In genomic region chr2:222518570-222519381, GRCh38 we compare ENCODE assay signal across 10 cellular contexts.
A peak's percentile ranks its signal among the peaks of the same experiment; 100 is the strongest.
DNase-seq lines count a peak whose midpoint lies in the region; ATAC-seq and TF ChIP-seq lines count a peak whose summit lies in the region.
"Had no signal": no experiment of that assay in that cellular context is flagged by ENCODE, and none has a peak within 500 bp of the region (broad histone marks: within the 10 kb centered on the region; RNA-seq: fewer than 3 reads in every experiment).

No MANE protein-coding gene starts in this region.

- intact Hi-C loops in adrenal gland (cut with DNase I) (no loop called here), left ventricle myocardium superior (cut with micrococcal nuclease) (no loop called here), gastrocnemius medialis (cut with DNase I; ENCODE audit: low total_unique reads) (loop anchor here (5.0 kb wide), 1 partner anchor 49 kb away; no protein-coding TSS in a partner anchor), posterior cingulate gyrus (cut with DNase I) (no loop called here)

- H3K27me3 ChIP-seq in adrenal gland (no peaks in the 10 kb centered on the region), gastrocnemius medialis (no peaks in the 10 kb centered on the region)

- WGBS in adrenal gland, 4 donors, result 39 to 54% (median 46%) methylated on average over 8 of the region's 8 CpGs

- in situ Hi-C loops in gastrocnemius medialis (cut with MboI; ENCODE audit: low sequenced_read_pairs in 4 of 4), result no loop called here

- H3K9me3 ChIP-seq in adrenal gland (replicated peaks in 1 of 3) (no peaks in the 10 kb centered on the region), gastrocnemius medialis (no peaks in the 10 kb centered on the region)

- H3K36me3 ChIP-seq in adrenal gland (replicated peaks in 1 of 2) (no peaks in the 10 kb centered on the region), gastrocnemius medialis (no peaks in the 10 kb centered on the region)

- H3K4me1 ChIP-seq in adrenal gland (replicated peaks in 1 of 2) (peaks cover 0 to 8% of the 10 kb centered on the region in 2 donors), gastrocnemius medialis (peaks cover 10 to 14% of the 10 kb centered on the region in 2 donors)

- DNase-seq in H4 (ENCODE audit: low spot score) (peak; percentile 70), adrenal gland (peak in 4 of 7 donors; percentile 13 to 46 (median 30)), left ventricle myocardium superior (no peak), gastrocnemius medialis (peak; percentile 40 to 49), NCI-H748 treated with DMSO at 0.1 percent for 48 hours (lab: John Stamatoyannopoulos, UW) (no peak), posterior cingulate gyrus (no peak), middle frontal gyrus (ENCODE audit: extremely low spot score, low spot score) (no peak)
- DNase-seq: NCI-H1048, SHP77 treated with DMSO at 0.1 percent for 48 hours had no signal

- ATAC-seq in left ventricle myocardium superior (peak; percentile 80), gastrocnemius medialis (peak; percentile 90 to 93), HG03159 (IDR thresholded peaks at IDR 0.05; ENCODE audit: unreplicated experiment) (no peak)

- peak overlapping the region in 2 of 5 donors; percentile 14 to 56 for H3K27ac ChIP-seq in adrenal gland
- peak overlapping the region; percentile 43 to 73 (median 60) for H3K27ac ChIP-seq in gastrocnemius medialis

- TF ChIP-seq POLR2A in adrenal gland (IDR thresholded peaks at IDR 0.05), result no peak
- TF ChIP-seq POLR2A in gastrocnemius medialis (IDR thresholded peaks at IDR 0.05), result no peak

- TF ChIP-seq CTCF in adrenal gland (IDR thresholded peaks at IDR 0.05) (no peak), gastrocnemius medialis (IDR thresholded peaks at IDR 0.05 in 4 of 5, conservative IDR thresholded peaks at IDR 0.05 in 1 of 5) (no peak)

- no peak overlapping the region for H3K4me3 ChIP-seq in adrenal gland
- H3K4me3 ChIP-seq in gastrocnemius medialis, result peak overlapping the region in 1 of 4 donors; percentile 8

Comparison
In these comparisons a context has a peak if more than half of its experiments do, and no peak if none do; other contexts are left out.
1. DNase-seq: peak in H4 (single experiment), adrenal gland (4 of 7) and gastrocnemius medialis (2 of 2); none in left ventricle myocardium superior (single experiment), NCI-H748 treated with DMSO at 0.1 percent for 48 hours (single experiment), posterior cingulate gyrus (0 of 10) and middle frontal gyrus (single experiment).